ENCODE assay signal across 8 cellular contexts in genomic region chrX:129786210-129786651, GRCh38. TPM values are rescaled to one million over a fixed set of nuclear protein-coding genes. Genes with fewer than 3 reads are reported as not detected.
DNase-seq lines count a peak whose midpoint lies in the region; ATAC-seq and TF ChIP-seq lines count a peak whose summit lies in the region.

No MANE protein-coding gene starts in this region.

- H3K4me3 Mint-ChIP-seq in activated CD8-positive, alpha-beta T cell treated with anti-CD3 and anti-CD28 coated beads for 36 hours: peak overlapping the region; percentile 62

- DNase-seq in CMK (ENCODE audit: low read depth) (peak; percentile 78), NCI-H2171 (lab: John Stamatoyannopoulos, UW) (no peak), body of pancreas (no peak), D341Med (ENCODE audit: low spot score) (no peak)
- DNase-seq in activated CD8-positive, alpha-beta T cell treated with anti-CD3 and anti-CD28 coated beads for 36 hours: no peak
- DNase-seq in activated CD4-positive, CD25-positive, alpha-beta regulatory T cell (lab: John Stamatoyannopoulos, UW): no peak

- no peak for TF ChIP-seq CTCF in activated CD8-positive, alpha-beta T cell treated with anti-CD3 and anti-CD28 coated beads for 36 hours (IDR thresholded peaks at IDR 0.05)
- no peak for TF ChIP-seq CTCF in body of pancreas (IDR thresholded peaks at IDR 0.05)

- no peaks in the 10 kb centered on the region for H3K27me3 ChIP-seq in body of pancreas

- H3K27me3 Mint-ChIP-seq in activated CD8-positive, alpha-beta T cell treated with anti-CD3 and anti-CD28 coated beads for 36 hours: no peaks in the 10 kb centered on the region

- no peaks in the 10 kb centered on the region for H3K9me3 ChIP-seq in body of pancreas

- CTCF ChIA-PET in activated CD8-positive, alpha-beta T cell treated with anti-CD3 and anti-CD28 coated beads for 36 hours (lab: Charles Lee): interaction anchor here (1.8 kb wide), 1 partner anchor 31 kb away, joined by 4 read pairs; no protein-coding TSS in a partner anchor

- peaks cover 68% of the 10 kb centered on the region for H3K36me3 Mint-ChIP-seq in activated CD8-positive, alpha-beta T cell treated with anti-CD3 and anti-CD28 coated beads for 36 hours (ENCODE audit: low read depth)

- no peaks in the 10 kb centered on the region for H3K36me3 ChIP-seq in body of pancreas (replicated peaks in 1 of 2; ENCODE audit: insufficient read depth in 1 of 2, low read depth in 2 of 2)

- POLR2A ChIA-PET in activated CD8-positive, alpha-beta T cell treated with anti-CD3 and anti-CD28 coated beads for 36 hours (lab: Charles Lee): interaction anchor here (2.6 kb wide), 1 partner anchor 13 kb away, joined by 6 read pairs; no protein-coding TSS in a partner anchor

- no peaks in the 10 kb centered on the region for H3K9me3 Mint-ChIP-seq in activated CD8-positive, alpha-beta T cell treated with anti-CD3 and anti-CD28 coated beads for 36 hours

- no peak overlapping the region for H3K27ac ChIP-seq in body of pancreas

- peaks cover 47% of the 10 kb centered on the region for H3K4me1 Mint-ChIP-seq in activated CD8-positive, alpha-beta T cell treated with anti-CD3 and anti-CD28 coated beads for 36 hours (ENCODE audit: low read depth)

- intact Hi-C loops in activated CD8-positive, alpha-beta T cell treated with anti-CD3 and anti-CD28 coated beads for 36 hours (cut with micrococcal nuclease): loop anchor here (10.0 kb wide), 1 partner anchor 119 kb away; the partner anchor contains the start of gene UTP14A
- intact Hi-C loops in body of pancreas (cut with DNase I): no loop called here

- peak overlapping the region; percentile 87 for H3K27ac Mint-ChIP-seq in activated CD8-positive, alpha-beta T cell treated with anti-CD3 and anti-CD28 coated beads for 36 hours

- H3K4me3 ChIP-seq in body of pancreas: no peak overlapping the region

- TF ChIP-seq POLR2A in body of pancreas (IDR thresholded peaks at IDR 0.05): no peak

- peak; percentile 84 for ATAC-seq in GM19351 (IDR thresholded peaks at IDR 0.05; ENCODE audit: unreplicated experiment)
- ATAC-seq in HG03159 (IDR thresholded peaks at IDR 0.05; ENCODE audit: unreplicated experiment): peak; percentile 84
- ATAC-seq in activated CD8-positive, alpha-beta T cell treated with anti-CD3 and anti-CD28 coated beads for 36 hours: no peak
- no peak for ATAC-seq in body of pancreas

- WGBS in body of pancreas, 2 donors: 47 to 48% methylated on average over 2 of the region's 3 CpGs

- H3K4me1 ChIP-seq in body of pancreas: no peaks in the 10 kb centered on the region

RNA-seq across cellular contexts. Expression of gene SASH3, which starts 6.5 kb away (rescaled TPM):
- total RNA-seq in activated CD8-positive, alpha-beta T cell treated with anti-CD3 and anti-CD28 coated beads for 36 hours: 100 to 1,000 TPM; 117 to 123 TPM
- 1 to 10 TPM; 3.6 TPM for total RNA-seq in body of pancreas

RNA-seq across cellular contexts. Expression of gene XPNPEP2, which starts 47.5 kb away (rescaled TPM):
- total RNA-seq in activated CD8-positive, alpha-beta T cell treated with anti-CD3 and anti-CD28 coated beads for 36 hours: under 1 TPM; 0.16 to 0.38 TPM
- 1 to 10 TPM in 1 of 2 donors, under 1 TPM in 1; 0.52 to 5.6 TPM for total RNA-seq in body of pancreas

RNA-seq across cellular contexts. Expression of gene ZDHHC9, which starts 57.5 kb away (rescaled TPM):
- 10 to 100 TPM; 10.4 to 11.1 TPM for total RNA-seq in activated CD8-positive, alpha-beta T cell treated with anti-CD3 and anti-CD28 coated beads for 36 hours
- 10 to 100 TPM; 12.7 to 12.9 TPM for total RNA-seq in body of pancreas

Comparison
In these comparisons a context has a peak if more than half of its experiments do, and no peak if none do; other contexts are left out.
1. ATAC-seq: peak in GM19351 (single experiment) and HG03159 (single experiment); none in activated CD8-positive, alpha-beta T cell treated with anti-CD3 and anti-CD28 coated beads for 36 hours (single experiment) and body of pancreas (single experiment).
2. RNA of gene SASH3, which starts 6.5 kb away (total RNA-seq): 117 to 123 TPM in activated CD8-positive, alpha-beta T cell treated with anti-CD3 and anti-CD28 coated beads for 36 hours; 3.6 TPM in body of pancreas; every median in the first group is over 10 times any median in the second.